Comparison of ENCODE assay signal across 1 cellular context in the genomic region with DNA sequence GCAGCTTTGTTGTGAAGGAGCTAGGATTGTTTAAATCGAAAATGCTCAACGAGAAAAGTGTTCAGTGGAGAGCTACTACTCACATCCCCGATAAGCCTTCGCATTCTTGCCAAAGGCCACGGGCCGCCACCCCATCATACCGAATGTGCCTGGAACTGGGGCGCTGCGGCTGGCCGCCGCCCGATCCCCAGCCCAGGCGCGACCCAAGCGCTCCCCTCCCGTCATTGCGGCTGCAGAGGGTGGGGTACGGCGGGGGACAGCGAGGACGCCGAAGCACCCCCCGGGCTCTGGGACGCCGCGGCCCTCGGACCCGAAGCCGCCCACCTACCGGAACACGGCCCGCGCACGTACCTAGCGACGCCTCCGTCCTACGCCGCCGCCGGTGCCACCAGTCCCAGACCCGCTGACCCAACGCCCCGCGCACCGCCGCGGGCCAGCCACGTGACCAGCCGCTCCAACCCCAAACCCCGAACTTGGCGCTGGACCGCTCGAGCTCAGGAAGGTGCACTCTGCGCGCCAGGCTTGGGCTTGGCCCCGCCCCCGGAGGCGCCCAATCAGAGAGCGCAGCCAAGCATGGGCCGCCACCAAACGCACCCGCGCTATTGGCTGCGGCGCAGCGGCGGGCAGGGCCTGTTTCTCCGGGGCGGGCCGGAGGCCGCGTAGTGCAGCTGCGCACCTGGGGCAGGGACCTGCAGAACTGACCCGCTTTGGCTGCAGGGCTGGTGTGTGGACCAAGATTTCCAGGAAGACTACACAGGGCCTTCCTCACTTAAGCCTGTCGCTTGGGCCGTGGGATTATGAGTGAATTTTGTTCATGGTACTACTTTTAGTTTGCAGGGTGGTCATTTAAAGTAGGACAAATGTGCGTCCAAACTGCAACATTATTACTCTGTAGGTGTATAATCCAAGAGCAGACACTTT.
TF ChIP-seq lines count a peak whose summit lies in the region.

SHMT1 (minus strand) TSS at position 530 of the 921 bp plus-strand sequence. CDS start 7,569 bp downstream, outside the sequence.

TF ChIP-seq in HEK293, 187 proteins besides CTCF, POLR2A, EP300 and RAD21 (continued from another document):
- TF ChIP-seq ZNF792 (tag by site-specific recombination; IDR thresholded peaks at IDR 0.05) (peak; percentile 41; the same call in 1 of the 2 replicates), ZNF521 (tag by site-specific recombination; IDR thresholded peaks at IDR 0.05) (no peak)
